In genomic region chr17:78358538-78359215, GRCh38 we compare ENCODE assay signal across 8 cellular contexts. TPM values are rescaled to one million over a fixed set of nuclear protein-coding genes. Genes with fewer than 3 reads are reported as not detected.
DNase-seq lines count a peak whose midpoint lies in the region; ATAC-seq and TF ChIP-seq lines count a peak whose summit lies in the region.

No MANE protein-coding gene starts in this region.

- H3K27me3 ChIP-seq in A673 (replicated peaks; ENCODE audit: insufficient read depth, low read depth, low read length, poor library complexity): no peaks in the 10 kb centered on the region
- H3K27me3 ChIP-seq in HUES48 (ENCODE audit: control insufficient read depth, insufficient read depth, low read length): peaks cover 55% of the 10 kb centered on the region
- H3K27me3 ChIP-seq in testis: no peaks in the 10 kb centered on the region

- H3K4me3 Mint-ChIP-seq in brain: peak overlapping the region; percentile 67 to 89 (median 80)

- H3K36me3 Mint-ChIP-seq in brain: peaks cover 12% of the 10 kb centered on the region

- POLR2A ChIA-PET in A673 (lab: Charles Lee; ENCODE audit: low non-redundant PET): interaction anchor here (0.5 kb wide), 1 partner anchor 21 kb away, joined by 3 read pairs; no protein-coding TSS in a partner anchor

- H3K4me3 ChIP-seq in A673 (ENCODE audit: low read depth, low read length, poor library complexity, severe bottlenecking) (peak overlapping the region; percentile 88), HUES48 (ENCODE audit: low read depth, low read length) (peak overlapping the region; percentile 82), lower leg skin (ENCODE audit: low read depth, poor library complexity, severe bottlenecking) (peak overlapping the region; percentile 53), testis (peak overlapping the region; percentile 59 to 73)

- ATAC-seq in HG03571 (IDR thresholded peaks at IDR 0.05; ENCODE audit: unreplicated experiment) (no peak), GM21737 (IDR thresholded peaks at IDR 0.05; ENCODE audit: unreplicated experiment) (no peak)

- DNase-seq in A673 (ENCODE audit: low spot score) (peak; percentile 54), lower leg skin (ENCODE audit: low spot score in 2 of 2) (no peak), testis (peak; percentile 55), germinal center (ENCODE audit: low spot score) (no peak)

- no peak for TF ChIP-seq POLR2A in lower leg skin (IDR thresholded peaks at IDR 0.05)
- TF ChIP-seq POLR2A in testis (IDR thresholded peaks at IDR 0.05): no peak

- CTCF ChIA-PET in A673 (lab: Charles Lee): interaction anchor here (0.6 kb wide), 1 partner anchor 67 kb away, joined by 3 read pairs; no protein-coding TSS in a partner anchor

- H3K27me3 Mint-ChIP-seq in brain: peaks cover 10% of the 10 kb centered on the region

- peak overlapping the region; percentile 85 for H3K27ac ChIP-seq in A673 (ENCODE audit: low read depth, low read length, poor library complexity, severe bottlenecking)
- H3K27ac ChIP-seq in HUES48 (ENCODE audit: low read depth, low read length): no peak overlapping the region
- no peak overlapping the region for H3K27ac ChIP-seq in testis

- H3K4me1 Mint-ChIP-seq in brain: peaks cover 47% of the 10 kb centered on the region

- TF ChIP-seq CTCF in A673 (conservative IDR thresholded peaks at IDR 0.05; ENCODE audit: low read depth, low read length): no peak
- TF ChIP-seq CTCF in brain (conservative IDR thresholded peaks at IDR 0.05): no peak
- no peak for TF ChIP-seq CTCF in lower leg skin (IDR thresholded peaks at IDR 0.05)
- TF ChIP-seq CTCF in testis (IDR thresholded peaks at IDR 0.05): no peak

- intact Hi-C loops in A673 (cut with micrococcal nuclease; ENCODE audit: unreplicated experiment): no loop called here
- intact Hi-C loops in lower leg skin (cut with DNase I; ENCODE audit: low total_unique reads): loop anchor here (1.0 kb wide), 1 partner anchor 16 kb away; no protein-coding TSS in a partner anchor
- intact Hi-C loops in testis (cut with DNase I; ENCODE audit: low total_unique reads): no loop called here

- H3K9ac ChIP-seq in HUES48 (ENCODE audit: low read depth, low read length): no peak overlapping the region

- H3K36me3 ChIP-seq in A673 (ENCODE audit: insufficient read depth, low read length, poor library complexity, severe bottlenecking): no peaks in the 10 kb centered on the region
- peaks cover 14% of the 10 kb centered on the region for H3K36me3 ChIP-seq in HUES48 (ENCODE audit: control insufficient read depth, insufficient read depth, low read length)
- no peaks in the 10 kb centered on the region for H3K36me3 ChIP-seq in testis (ENCODE audit: low read depth, missing control alignments)

- 37 to 41% methylated on average over 22 to 54 of the region's 59 CpGs for WGBS in lower leg skin, 2 donors
- WGBS in testis, 2 donors: 39 to 40% methylated on average over 23 to 59 of the region's 59 CpGs

- H3K9me3 ChIP-seq in A673 (ENCODE audit: low read depth, low read length, poor library complexity, severe bottlenecking) (no peaks in the 10 kb centered on the region), HUES48 (ENCODE audit: control insufficient read depth, insufficient read depth, low read length) (no peaks in the 10 kb centered on the region), testis (no peaks in the 10 kb centered on the region)

- H3K9me3 Mint-ChIP-seq in brain: peaks cover 0 to 6% (median 0%) of the 10 kb centered on the region in 5 experiments

- H3K4me1 ChIP-seq in A673 (ENCODE audit: insufficient read depth, low read length, poor library complexity, severe bottlenecking) (peaks cover 22% of the 10 kb centered on the region), HUES48 (ENCODE audit: control insufficient read depth, insufficient read depth, low read length) (peaks cover 59% of the 10 kb centered on the region), testis (peaks cover 25% of the 10 kb centered on the region)

- H3K27ac Mint-ChIP-seq in brain: peak overlapping the region in 1 of 5 experiments; percentile 78

- no TSS peak for BruUV-seq in A673 (replicated peaks; lab: Mats Ljungman, UMichigan)

RNA-seq across cellular contexts. Expression of gene SOCS3, which starts 1.2 kb away (rescaled TPM):
- total RNA-seq in A673 (2021) (7.2 and 9.5 TPM in 2 replicates), lower leg skin (10 to 100 TPM; 12.5 to 45.0 (median 13.0) TPM), testis (10 to 100 TPM in 1 of 2 donors, 1 to 10 TPM in 1; 2.2 to 17.8 TPM)
- polyA plus RNA-seq in brain (ENCODE audit: insufficient read depth, low read depth, low replicate concordance) (11.3 TPM), testis (ENCODE audit: insufficient read depth, low read depth, low replicate concordance) (9.6 TPM)

RNA-seq across cellular contexts. Expression of gene PGS1, which starts 19.8 kb away (rescaled TPM):
- total RNA-seq in A673 (2021) (42.5 and 44.2 TPM in 2 replicates), lower leg skin (10 to 100 TPM; 30.4 to 40.3 (median 39.9) TPM), testis (10 to 100 TPM; 50.4 to 58.4 TPM)
- polyA plus RNA-seq in brain (ENCODE audit: insufficient read depth, low read depth, low replicate concordance) (33.6 TPM), testis (ENCODE audit: insufficient read depth, low read depth, low replicate concordance) (34.9 TPM)

Comparison
In these comparisons a context has a peak if more than half of its experiments do, and no peak if none do; other contexts are left out.
1. DNase-seq: peak in A673 (single experiment) and testis (single experiment); none in lower leg skin (0 of 2) and germinal center (single experiment).
2. Peak in every context shown above with its lines, with median percentiles within 50 percentile points of each other: H3K4me3 ChIP-seq.